ENCODE assay signal across 6 cellular contexts in genomic region chr20:48049171-48049570, GRCh38.
"Had no signal": no experiment of that assay in that cellular context is flagged by ENCODE, and none has a peak within 500 bp of the region (broad histone marks: within the 10 kb centered on the region; RNA-seq: fewer than 3 reads in every experiment).

No MANE protein-coding gene starts in this region.

- ATAC-seq: HepG2, K562 had no signal

- DNase-seq: IMR-90, KBM-7 had no signal

- H3K4me3 ChIP-seq: K562 had no signal

- H3K27ac Mint-ChIP-seq: IgD-negative memory B cell had no signal

- H3K27ac ChIP-seq: HL-60 had no signal

- H3K4me3 Mint-ChIP-seq: IgD-negative memory B cell had no signal

- H3K4me1 Mint-ChIP-seq: IgD-negative memory B cell had no signal

- H3K36me3 Mint-ChIP-seq: IgD-negative memory B cell had no signal
